ENCODE assay signal across 1 cellular context in the genomic region with DNA sequence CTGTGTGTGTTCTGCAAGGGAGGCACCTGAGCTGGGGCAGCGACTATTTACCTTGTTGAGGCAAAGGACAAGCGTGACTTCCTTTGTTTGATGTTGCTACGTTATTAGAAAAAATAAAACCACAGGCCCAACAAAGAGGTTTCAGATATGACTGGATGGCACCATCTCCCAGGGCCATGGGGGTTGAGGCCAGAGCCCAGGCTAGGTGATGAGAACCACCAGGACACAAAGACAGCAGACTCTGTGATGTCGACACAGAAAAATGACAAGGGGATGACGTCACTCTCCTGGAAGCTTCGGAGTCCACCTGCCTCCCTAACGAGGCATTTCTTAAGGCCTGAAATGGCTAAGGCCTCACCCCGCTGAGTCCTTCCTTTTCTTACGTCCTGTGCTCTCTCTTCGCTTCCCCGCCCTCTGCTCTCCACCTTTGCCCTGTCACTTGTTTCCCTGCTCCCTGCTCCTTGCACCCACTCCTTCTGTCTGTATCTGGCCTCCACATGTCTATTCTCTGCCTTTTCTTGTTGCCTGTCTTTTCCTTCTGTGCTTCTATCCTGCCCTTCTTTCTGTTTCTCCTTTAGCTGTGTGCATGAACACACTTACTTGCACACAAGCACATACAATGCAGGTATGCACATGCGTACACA.
TF ChIP-seq lines count a peak whose summit lies in the region.

No MANE protein-coding gene starts in this region.

TF ChIP-seq in HEK293, 187 proteins besides CTCF, POLR2A, EP300 and RAD21 (continued from another document):
- TF ChIP-seq ZNF148 (tag by site-specific recombination; IDR thresholded peaks at IDR 0.05; ENCODE audit: borderline replicate concordance), result no peak
- TF ChIP-seq, protein P1, sequence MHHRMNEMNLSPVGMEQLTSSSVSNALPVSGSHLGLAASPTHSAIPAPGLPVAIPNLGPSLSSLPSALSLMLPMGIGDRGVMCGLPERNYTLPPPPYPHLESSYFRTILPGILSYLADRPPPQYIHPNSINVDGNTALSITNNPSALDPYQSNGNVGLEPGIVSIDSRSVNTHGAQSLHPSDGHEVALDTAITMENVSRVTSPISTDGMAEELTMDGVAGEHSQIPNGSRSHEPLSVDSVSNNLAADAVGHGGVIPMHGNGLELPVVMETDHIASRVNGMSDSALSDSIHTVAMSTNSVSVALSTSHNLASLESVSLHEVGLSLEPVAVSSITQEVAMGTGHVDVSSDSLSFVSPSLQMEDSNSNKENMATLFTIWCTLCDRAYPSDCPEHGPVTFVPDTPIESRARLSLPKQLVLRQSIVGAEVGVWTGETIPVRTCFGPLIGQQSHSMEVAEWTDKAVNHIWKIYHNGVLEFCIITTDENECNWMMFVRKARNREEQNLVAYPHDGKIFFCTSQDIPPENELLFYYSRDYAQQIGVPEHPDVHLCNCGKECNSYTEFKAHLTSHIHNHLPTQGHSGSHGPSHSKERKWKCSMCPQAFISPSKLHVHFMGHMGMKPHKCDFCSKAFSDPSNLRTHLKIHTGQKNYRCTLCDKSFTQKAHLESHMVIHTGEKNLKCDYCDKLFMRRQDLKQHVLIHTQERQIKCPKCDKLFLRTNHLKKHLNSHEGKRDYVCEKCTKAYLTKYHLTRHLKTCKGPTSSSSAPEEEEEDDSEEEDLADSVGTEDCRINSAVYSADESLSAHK (tag by site-specific recombination; IDR thresholded peaks at IDR 0.05), result no peak
- no peak for TF ChIP-seq SCRT2 (tag by site-specific recombination; IDR thresholded peaks at IDR 0.05)
- no peak for TF ChIP-seq ZNF548 (tag by site-specific recombination; IDR thresholded peaks at IDR 0.05)
- TF ChIP-seq EGR2 (tag by site-specific recombination; IDR thresholded peaks at IDR 0.05; ENCODE audit: low read depth), result no peak
- TF ChIP-seq ZNF677 (tag by site-specific recombination; IDR thresholded peaks at IDR 0.05), result no peak
- TF ChIP-seq ZIC2 (tag by site-specific recombination; IDR thresholded peaks at IDR 0.05), result no peak
- TF ChIP-seq ZNF670 (tag by site-specific recombination; IDR thresholded peaks at IDR 0.05; ENCODE audit: low read depth), result no peak
- no peak for TF ChIP-seq ZNF777 (tag by site-specific recombination; IDR thresholded peaks at IDR 0.05; ENCODE audit: borderline replicate concordance)
- TF ChIP-seq ZNF239 (tag by site-specific recombination; IDR thresholded peaks at IDR 0.05), result no peak
- TF ChIP-seq ZFP37 (tag by site-specific recombination; IDR thresholded peaks at IDR 0.05), result 0 out of 2 replicates have a peak, but pooled peaks have one; percentile 56
- no peak for TF ChIP-seq ZNF610 (tag by site-specific recombination; IDR thresholded peaks at IDR 0.05; ENCODE audit: borderline replicate concordance)
- TF ChIP-seq ZNF133 (tag by site-specific recombination; IDR thresholded peaks at IDR 0.05), result no peak
- TF ChIP-seq, protein P2, sequence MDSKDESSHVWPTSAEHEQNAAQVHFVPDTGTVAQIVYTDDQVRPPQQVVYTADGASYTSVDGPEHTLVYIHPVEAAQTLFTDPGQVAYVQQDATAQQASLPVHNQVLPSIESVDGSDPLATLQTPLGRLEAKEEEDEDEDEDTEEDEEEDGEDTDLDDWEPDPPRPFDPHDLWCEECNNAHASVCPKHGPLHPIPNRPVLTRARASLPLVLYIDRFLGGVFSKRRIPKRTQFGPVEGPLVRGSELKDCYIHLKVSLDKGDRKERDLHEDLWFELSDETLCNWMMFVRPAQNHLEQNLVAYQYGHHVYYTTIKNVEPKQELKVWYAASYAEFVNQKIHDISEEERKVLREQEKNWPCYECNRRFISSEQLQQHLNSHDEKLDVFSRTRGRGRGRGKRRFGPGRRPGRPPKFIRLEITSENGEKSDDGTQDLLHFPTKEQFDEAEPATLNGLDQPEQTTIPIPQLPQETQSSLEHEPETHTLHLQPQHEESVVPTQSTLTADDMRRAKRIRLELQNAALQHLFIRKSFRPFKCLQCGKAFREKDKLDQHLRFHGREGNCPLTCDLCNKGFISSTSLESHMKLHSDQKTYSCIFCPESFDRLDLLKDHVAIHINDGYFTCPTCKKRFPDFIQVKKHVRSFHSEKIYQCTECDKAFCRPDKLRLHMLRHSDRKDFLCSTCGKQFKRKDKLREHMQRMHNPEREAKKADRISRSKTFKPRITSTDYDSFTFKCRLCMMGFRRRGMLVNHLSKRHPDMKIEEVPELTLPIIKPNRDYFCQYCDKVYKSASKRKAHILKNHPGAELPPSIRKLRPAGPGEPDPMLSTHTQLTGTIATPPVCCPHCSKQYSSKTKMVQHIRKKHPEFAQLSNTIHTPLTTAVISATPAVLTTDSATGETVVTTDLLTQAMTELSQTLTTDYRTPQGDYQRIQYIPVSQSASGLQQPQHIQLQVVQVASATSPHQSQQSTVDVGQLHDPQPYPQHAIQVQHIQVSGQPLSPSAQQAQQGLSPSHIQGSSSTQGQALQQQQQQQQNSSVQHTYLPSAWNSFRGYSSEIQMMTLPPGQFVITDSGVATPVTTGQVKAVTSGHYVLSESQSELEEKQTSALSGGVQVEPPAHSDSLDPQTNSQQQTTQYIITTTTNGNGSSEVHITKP (tag by site-specific recombination; IDR thresholded peaks at IDR 0.05), result peak; percentile 96
- TF ChIP-seq ZNF747 (tag by site-specific recombination; IDR thresholded peaks at IDR 0.05), result no peak
- no peak for TF ChIP-seq ZNF121 (tag by site-specific recombination; IDR thresholded peaks at IDR 0.05)
